In genomic region chr7:102883098-102883860, GRCh38 we compare ENCODE assay signal across 17 cellular contexts. TPM values are rescaled to one million over a fixed set of nuclear protein-coding genes. Genes with fewer than 3 reads are reported as not detected.
DNase-seq lines count a peak whose midpoint lies in the region; ATAC-seq and TF ChIP-seq lines count a peak whose summit lies in the region.
"Had no signal": no experiment of that assay in that cellular context is flagged by ENCODE, and none has a peak within 500 bp of the region (broad histone marks: within the 10 kb centered on the region; RNA-seq: fewer than 3 reads in every experiment).

No MANE protein-coding gene starts in this region.

- no peaks in the 10 kb centered on the region for H3K36me3 Mint-ChIP-seq in activated naive CD8-positive, alpha-beta T cell treated with anti-CD3 and anti-CD28 coated beads for 36 hours

- no peaks in the 10 kb centered on the region for H3K27me3 ChIP-seq in uterus

- H3K9me3 ChIP-seq in HEK293 (ENCODE audit: control insufficient read depth, insufficient read depth, low read depth, low read length) (no peaks in the 10 kb centered on the region), uterus (no peaks in the 10 kb centered on the region)

- POLR2A ChIA-PET in HEK293 (lab: Yijun Ruan, JAX): no interaction called here

- H3K4me1 ChIP-seq in HEK293 (ENCODE audit: control insufficient read depth, insufficient read depth, low read length): no peaks in the 10 kb centered on the region
- H3K4me1 ChIP-seq in uterus: no peaks in the 10 kb centered on the region

- peak; percentile 83 for ATAC-seq in omental fat pad (ENCODE audit: low FRiP score)
- ATAC-seq: HepG2; stimulated activated naive CD8-positive, alpha-beta T cell treated with anti-CD3 and anti-CD28 coated beads, Interleukin-15, amount 100 ng/mL, for 72 hours had no signal

- no peaks in the 10 kb centered on the region for H3K27me3 Mint-ChIP-seq in activated naive CD8-positive, alpha-beta T cell treated with anti-CD3 and anti-CD28 coated beads for 36 hours
- H3K27me3 Mint-ChIP-seq: CD4-positive, alpha-beta T cell; stimulated activated naive CD8-positive, alpha-beta T cell treated with anti-CD3 and anti-CD28 coated beads, Interleukin-15, amount 100 ng/mL, for 72 hours had no signal

- in situ Hi-C loops in GM13976 (cut with MboI; ENCODE audit: low sequenced_read_pairs, unreplicated experiment): no loop called here

- no peak overlapping the region for H3K27ac ChIP-seq in HEK293 (ENCODE audit: extremely low read depth, low read depth, low read length)
- H3K27ac ChIP-seq in epithelial cell of prostate: peak overlapping the region; percentile 0
- H3K27ac ChIP-seq in uterus: no peak overlapping the region

- no peak overlapping the region for H3K4me3 Mint-ChIP-seq in activated naive CD8-positive, alpha-beta T cell treated with anti-CD3 and anti-CD28 coated beads for 36 hours
- H3K4me3 Mint-ChIP-seq: CD4-positive, alpha-beta T cell; H9; stimulated activated naive CD8-positive, alpha-beta T cell treated with anti-CD3 and anti-CD28 coated beads, Interleukin-15, amount 100 ng/mL, for 72 hours had no signal

- H3K9me3 Mint-ChIP-seq in activated naive CD8-positive, alpha-beta T cell treated with anti-CD3 and anti-CD28 coated beads for 36 hours: no peaks in the 10 kb centered on the region
- H3K9me3 Mint-ChIP-seq: CD4-positive, alpha-beta T cell; H9; stimulated activated naive CD8-positive, alpha-beta T cell treated with anti-CD3 and anti-CD28 coated beads, Interleukin-15, amount 100 ng/mL, for 72 hours had no signal

- H3K4me3 ChIP-seq in HEK293 (ENCODE audit: low read depth, low read length) (no peak overlapping the region), uterus (no peak overlapping the region)

- no peaks in the 10 kb centered on the region for H3K4me1 Mint-ChIP-seq in activated naive CD8-positive, alpha-beta T cell treated with anti-CD3 and anti-CD28 coated beads for 36 hours
- H3K4me1 Mint-ChIP-seq: H9; stimulated activated naive CD8-positive, alpha-beta T cell treated with anti-CD3 and anti-CD28 coated beads, Interleukin-15, amount 100 ng/mL, for 72 hours had no signal

- CTCF ChIA-PET in HEK293 (lab: Yijun Ruan, JAX): interaction anchor here (1.0 kb wide), 1 partner anchor 10 kb away, joined by 3 read pairs; no protein-coding TSS in a partner anchor

- intact Hi-C loops in uterus (cut with DNase I; ENCODE audit: low total_unique reads): no loop called here

- TF ChIP-seq CTCF in HEK293 (tag by site-specific recombination; IDR thresholded peaks at IDR 0.05) (no peak), omental fat pad (IDR thresholded peaks at IDR 0.05) (no peak), uterus (IDR thresholded peaks at IDR 0.05) (no peak), GM13976 (IDR thresholded peaks at IDR 0.05; ENCODE audit: borderline replicate concordance, control extremely low read depth, extremely low read depth, insufficient read depth, missing control alignments) (no peak)

- H3K36me3 ChIP-seq in HEK293 (ENCODE audit: control insufficient read depth in 2 of 2, insufficient read depth in 1 of 2, low read length in 2 of 2) (no peaks in the 10 kb centered on the region), uterus (no peaks in the 10 kb centered on the region)

- DNase-seq in OCI-M1 (lab: John Stamatoyannopoulos, UW) (peak; percentile 47), epithelial cell of prostate (ENCODE audit: low read depth, low spot score) (no peak), omental fat pad (ENCODE audit: low spot score) (no peak), uterus (no peak), GM13976 (ENCODE audit: low spot score) (no peak), SHP77 treated with DMSO at 0.1 percent for 48 hours (lab: John Stamatoyannopoulos, UW) (no peak)
- no peak for DNase-seq in activated naive CD8-positive, alpha-beta T cell treated with anti-CD3 and anti-CD28 coated beads for 36 hours
- DNase-seq: activated CD8-positive, alpha-beta memory T cell treated with anti-CD3 and anti-CD28 coated beads, Interleukin-2, amount 50 U/mL, for 4 hours; CD4-positive, alpha-beta T cell; H9; hippocampal formation; NCI-H2081 treated with DMSO at 0.1 percent for 48 hours; RPMI8226; stimulated activated CD4-positive, alpha-beta T cell treated with anti-CD3 and anti-CD28 coated beads, Interleukin-4, amount 100 ng/mL, for 4 hours; stimulated activated naive CD8-positive, alpha-beta T cell treated with anti-CD3 and anti-CD28 coated beads, Interleukin-15, amount 100 ng/mL, for 72 hours had no signal

- TF ChIP-seq POLR2A in uterus (IDR thresholded peaks at IDR 0.05): no peak

- no peak overlapping the region for H3K27ac Mint-ChIP-seq in activated naive CD8-positive, alpha-beta T cell treated with anti-CD3 and anti-CD28 coated beads for 36 hours
- H3K27ac Mint-ChIP-seq: CD4-positive, alpha-beta T cell; stimulated activated naive CD8-positive, alpha-beta T cell treated with anti-CD3 and anti-CD28 coated beads, Interleukin-15, amount 100 ng/mL, for 72 hours had no signal

TF ChIP-seq in HEK293, 187 proteins besides CTCF, POLR2A, EP300 and RAD21:
- TF ChIP-seq ZNF184 (tag by site-specific recombination; IDR thresholded peaks at IDR 0.05) (peak; percentile 53; the same call in 1 of the 2 replicates), ZNF548 (tag by site-specific recombination; IDR thresholded peaks at IDR 0.05) (no peak)

RNA-seq across cellular contexts. Expression of gene LRRC17, which starts 29.5 kb away (rescaled TPM):
- total RNA-seq in omental fat pad (1 to 10 TPM in 2 of 4 donors, under 1 TPM in 1, not detected in 1; 0.69 to 3.2 (median 2.6) TPM), uterus (100 to 1,000 TPM in 1 of 4 donors, 1 to 10 TPM in 2, under 1 TPM in 1; 0.29 to 180 (median 4.9) TPM)
- not detected for total RNA-seq in activated naive CD8-positive, alpha-beta T cell treated with anti-CD3 and anti-CD28 coated beads for 36 hours
